In genomic region chr18:13379930-13380665, GRCh38 we compare ENCODE assay signal across 10 cellular contexts.
DNase-seq lines count a peak whose midpoint lies in the region; ATAC-seq and TF ChIP-seq lines count a peak whose summit lies in the region.
"Had no signal": no experiment of that assay in that cellular context is flagged by ENCODE, and none has a peak within 500 bp of the region (broad histone marks: within the 10 kb centered on the region; RNA-seq: fewer than 3 reads in every experiment).

No MANE protein-coding gene starts in this region.

- in situ Hi-C loops in G401 (cut with HindIII; ENCODE audit: low sequenced_read_pairs): no loop called here

- POLR2A ChIA-PET in naive thymus-derived CD8-positive, alpha-beta T cell (lab: Charles Lee): interaction anchor here (0.7 to 1.2 kb wide), 3 partner anchors 12 to 232 kb away, joined by 3 to 4 read pairs (median 4); no protein-coding TSS in a partner anchor

- no peaks in the 10 kb centered on the region for H3K36me3 Mint-ChIP-seq in naive thymus-derived CD8-positive, alpha-beta T cell

- no peaks in the 10 kb centered on the region for H3K27me3 ChIP-seq in dorsolateral prefrontal cortex

- no peaks in the 10 kb centered on the region for H3K9me3 Mint-ChIP-seq in naive thymus-derived CD8-positive, alpha-beta T cell

- intact Hi-C loops in dorsolateral prefrontal cortex (cut with DNase I): loop anchor here in 1 of 2 donors (5.0 kb wide), 1 partner anchor 163 kb away; the partner anchor contains the start of gene LDLRAD4

- peak overlapping the region in 3 of 59 donors; percentile 7 to 23 (median 13) for H3K4me3 ChIP-seq in dorsolateral prefrontal cortex
- H3K4me3 ChIP-seq: GM12878 had no signal

- peak overlapping the region in 2 of 10 donors; percentile 8 to 24 for H3K4me3 Mint-ChIP-seq in naive thymus-derived CD8-positive, alpha-beta T cell

- H3K27me3 Mint-ChIP-seq in naive thymus-derived CD8-positive, alpha-beta T cell: no peaks in the 10 kb centered on the region

- TF ChIP-seq CTCF in dorsolateral prefrontal cortex (IDR thresholded peaks at IDR 0.05 in 54 of 56, conservative IDR thresholded peaks at IDR 0.05 in 2 of 56; ENCODE audit: low read depth in 1 of 56, partially characterized antibody in 56 of 56): no peak

- peak overlapping the region in 53 of 59 donors; percentile 1 to 93 (median 72) for H3K27ac ChIP-seq in dorsolateral prefrontal cortex

- peaks cover 47 to 86% (median 83%) of the 10 kb centered on the region in 4 donors for H3K4me1 Mint-ChIP-seq in naive thymus-derived CD8-positive, alpha-beta T cell

- peak overlapping the region; percentile 59 to 100 (median 92) for H3K27ac Mint-ChIP-seq in naive thymus-derived CD8-positive, alpha-beta T cell

- DNase-seq in G401 (ENCODE audit: low spot score) (peak; percentile 50), NCI-H69 (lab: John Stamatoyannopoulos, UW) (peak; percentile 88), dorsolateral prefrontal cortex (peak in 1 of 10 donors; percentile 24), cerebellar nuclear complex (lab: John Stamatoyannopoulos, UW) (no peak)
- DNase-seq in naive thymus-derived CD8-positive, alpha-beta T cell: no peak
- no peak for DNase-seq in effector CD4-positive, alpha-beta T cell
- DNase-seq: glutamatergic neuron, T-helper 9 cell had no signal

- no peak for ATAC-seq in naive thymus-derived CD8-positive, alpha-beta T cell
- no peak for ATAC-seq in GM21529 (IDR thresholded peaks at IDR 0.05; ENCODE audit: unreplicated experiment)
- ATAC-seq: GM12878 had no signal

Comparison
In these comparisons a context has a peak if more than half of its experiments do, and no peak if none do; other contexts are left out.
1. DNase-seq: peak in G401 (single experiment) and NCI-H69 (single experiment); none in naive thymus-derived CD8-positive, alpha-beta T cell (0 of 10), effector CD4-positive, alpha-beta T cell (single experiment) and cerebellar nuclear complex (0 of 2).